Comparison of ENCODE assay signal across 19 cellular contexts in genomic region chr5:158375531-158375930, GRCh38.
"Had no signal": no experiment of that assay in that cellular context is flagged by ENCODE, and none has a peak within 500 bp of the region (broad histone marks: within the 10 kb centered on the region; RNA-seq: fewer than 3 reads in every experiment).

No MANE protein-coding gene starts in this region.

- H3K36me3 Mint-ChIP-seq: natural killer cell had no signal

- DNase-seq: activated CD4-positive, alpha-beta memory T cell treated with anti-CD3 and anti-CD28 coated beads, Interleukin-2, amount 10 ng/mL, durations not matched to agents 7 days and 5 days; activated CD4-positive, alpha-beta T cell treated with anti-CD3 and anti-CD28 coated beads for 36 hours; activated CD8-positive, alpha-beta memory T cell treated with anti-CD3 and anti-CD28 coated beads, Interleukin-2, amount 50 U/mL, for 4 hours; activated naive CD4-positive, alpha-beta T cell; aorta; colonic mucosa; effector CD4-positive, alpha-beta T cell; left cardiac atrium; natural killer cell; nucleus accumbens; right lobe of liver; spleen; stimulated activated CD4-positive, alpha-beta T cell treated with anti-CD3 and anti-CD28 coated beads, Interleukin-1b, Interleukin-23, amount 100 ng/mL, for 48 hours; T-helper 9 cell had no signal

- ATAC-seq: activated CD4-positive, alpha-beta T cell treated with anti-CD3 and anti-CD28 coated beads for 36 hours; left cardiac atrium; natural killer cell; stimulated activated memory B cell treated with anti-CD40 and anti-IgM and Interleukin-4, amounts not matched to agents 10 μg/mL and 1 μg/mL and 100 μg/mL, for 72 hours had no signal

- H3K9me3 Mint-ChIP-seq: activated CD4-positive, alpha-beta memory T cell treated with anti-CD3 and anti-CD28 coated beads, Interleukin-2, amount 10 ng/mL, durations not matched to agents 7 days and 5 days had no signal

- H3K27me3 ChIP-seq: cardiac muscle cell, colonic mucosa, right lobe of liver, spleen, tibial nerve had no signal

- H3K4me3 Mint-ChIP-seq: activated CD4-positive, alpha-beta memory T cell treated with anti-CD3 and anti-CD28 coated beads, Interleukin-2, amount 10 ng/mL, durations not matched to agents 7 days and 5 days; activated CD4-positive, alpha-beta T cell treated with anti-CD3 and anti-CD28 coated beads for 36 hours; natural killer cell; stimulated activated memory B cell treated with anti-CD40 and anti-IgM and Interleukin-4, amounts not matched to agents 10 μg/mL and 1 μg/mL and 100 μg/mL, for 72 hours had no signal

- H3K36me3 ChIP-seq: cardiac muscle cell, colonic mucosa, right lobe of liver, spleen, tibial nerve had no signal

- H3K4me1 ChIP-seq: colonic mucosa, right lobe of liver, tibial nerve had no signal

- H3K27me3 Mint-ChIP-seq: activated CD4-positive, alpha-beta T cell treated with anti-CD3 and anti-CD28 coated beads for 36 hours; stimulated activated memory B cell treated with anti-CD40 and anti-IgM and Interleukin-4, amounts not matched to agents 10 μg/mL and 1 μg/mL and 100 μg/mL, for 72 hours had no signal

- H3K4me1 Mint-ChIP-seq: activated CD4-positive, alpha-beta memory T cell treated with anti-CD3 and anti-CD28 coated beads, Interleukin-2, amount 10 ng/mL, durations not matched to agents 7 days and 5 days; activated CD4-positive, alpha-beta T cell treated with anti-CD3 and anti-CD28 coated beads for 36 hours; natural killer cell; stimulated activated memory B cell treated with anti-CD40 and anti-IgM and Interleukin-4, amounts not matched to agents 10 μg/mL and 1 μg/mL and 100 μg/mL, for 72 hours had no signal

- H3K27ac ChIP-seq: cardiac muscle cell, colonic mucosa, right lobe of liver, spleen, tibial nerve, VCaP had no signal

- H3K4me3 ChIP-seq: cardiac muscle cell, colonic mucosa, right lobe of liver, spleen, tibial nerve had no signal

- H3K9me3 ChIP-seq: colonic mucosa, right lobe of liver, tibial nerve had no signal

- H3K27ac Mint-ChIP-seq: activated CD4-positive, alpha-beta memory T cell treated with anti-CD3 and anti-CD28 coated beads, Interleukin-2, amount 10 ng/mL, durations not matched to agents 7 days and 5 days; activated CD4-positive, alpha-beta T cell treated with anti-CD3 and anti-CD28 coated beads for 36 hours; natural killer cell; progenitor cell of endocrine pancreas; stimulated activated memory B cell treated with anti-CD40 and anti-IgM and Interleukin-4, amounts not matched to agents 10 μg/mL and 1 μg/mL and 100 μg/mL, for 72 hours had no signal
